13 cellular contexts compared by ENCODE assay signal in genomic region chr13:113064534-113065405, GRCh38. TPM values are rescaled to one million over a fixed set of nuclear protein-coding genes. Genes with fewer than 3 reads are reported as not detected.
DNase-seq lines count a peak whose midpoint lies in the region; ATAC-seq and TF ChIP-seq lines count a peak whose summit lies in the region.
"Had no signal": no experiment of that assay in that cellular context is flagged by ENCODE, and none has a peak within 500 bp of the region (broad histone marks: within the 10 kb centered on the region; RNA-seq: fewer than 3 reads in every experiment).

No MANE protein-coding gene starts in this region.

- H3K27me3 ChIP-seq in heart left ventricle (no peaks in the 10 kb centered on the region), left lung (no peaks in the 10 kb centered on the region)

- intact Hi-C loops in heart left ventricle (cut with DNase I): no loop called here
- intact Hi-C loops in cardiac septum (cut with DNase I): no loop called here
- intact Hi-C loops in left lung (cut with DNase I): no loop called here

- ATAC-seq in heart left ventricle (peak in 3 of 4 donors; percentile 30 to 64 (median 33)), left lung (peak; percentile 88), HG02938 (IDR thresholded peaks at IDR 0.05; ENCODE audit: unreplicated experiment) (no peak)

- 84 to 90% (median 88%) methylated on average over 40 to 41 of the region's 41 CpGs for WGBS in heart left ventricle, 4 donors

- TF ChIP-seq POLR2A in heart left ventricle (IDR thresholded peaks at IDR 0.05): no peak

- H3K9me3 ChIP-seq in heart left ventricle: no peaks in the 10 kb centered on the region
- H3K9me3 ChIP-seq in left lung: no peaks in the 10 kb centered on the region

- H3K4me3 ChIP-seq in heart left ventricle (no peak overlapping the region), left lung (no peak overlapping the region)

- H3K4me1 ChIP-seq in heart left ventricle (no peaks in the 10 kb centered on the region), left lung (no peaks in the 10 kb centered on the region)

- DNase-seq in heart left ventricle: peak in 2 of 5 donors; percentile 18 to 52
- no peak for DNase-seq in cardiac septum (ENCODE audit: low spot score)
- DNase-seq in amniotic epithelial cell (ENCODE audit: low read depth): peak; percentile 10
- DNase-seq in left lung: peak; percentile 59 to 65
- DNase-seq in hippocampal formation (lab: John Stamatoyannopoulos, UW): no peak
- no peak for DNase-seq in kidney glomerular epithelial cell (lab: John Stamatoyannopoulos, UW)
- DNase-seq in NCI-H345 (lab: John Stamatoyannopoulos, UW): no peak
- DNase-seq: activated CD4-positive, alpha-beta T cell treated with anti-CD3 and anti-CD28 coated beads for 48 hours; activated naive CD8-positive, alpha-beta T cell treated with anti-CD3 and anti-CD28 coated beads for 36 hours; foreskin melanocyte; stimulated activated CD4-positive, alpha-beta T cell treated with anti-CD3 and anti-CD28 coated beads, Interleukin-4, amount 100 ng/mL, for 24 hours had no signal

- H3K27ac ChIP-seq in heart left ventricle: no peak overlapping the region
- H3K27ac ChIP-seq in left lung: no peak overlapping the region
- H3K27ac ChIP-seq: KMS-11 had no signal

- TF ChIP-seq CTCF in heart left ventricle (IDR thresholded peaks at IDR 0.05) (no peak), left lung (IDR thresholded peaks at IDR 0.05) (no peak)

- H3K36me3 ChIP-seq in heart left ventricle: peaks cover 0 to 51% (median 4%) of the 10 kb centered on the region in 9 donors
- H3K36me3 ChIP-seq in left lung: peaks cover 0 to 17% of the 10 kb centered on the region in 2 donors

RNA-seq across cellular contexts. Expression of gene F7, which starts 40.8 kb away (rescaled TPM):
- total RNA-seq in heart left ventricle: under 1 TPM in 3 of 9 donors, not detected in 6; 0.10 to 0.41 (median 0.16) TPM
- polyA plus RNA-seq in heart left ventricle: under 1 TPM in 1 of 2 donors, not detected in 1; 0.01 TPM
- 0.46 TPM for total RNA-seq in cardiac septum
- total RNA-seq in left lung: not detected

RNA-seq across cellular contexts. Expression of gene F10, which starts 57.8 kb away (rescaled TPM):
- total RNA-seq in heart left ventricle (10 to 100 TPM in 4 of 9 donors, 1 to 10 TPM in 5; 2.4 to 13.6 (median 9.8) TPM), cardiac septum (13.7 TPM), left lung (1 to 10 TPM; 6.2 to 7.8 TPM)
- polyA plus RNA-seq in heart left ventricle: 1 to 10 TPM; 2.4 to 9.2 TPM
- total RNA-seq: activated naive CD8-positive, alpha-beta T cell treated with anti-CD3 and anti-CD28 coated beads for 36 hours had no signal

Comparison
In these comparisons a context has a peak if more than half of its experiments do, and no peak if none do; other contexts are left out.
1. DNase-seq: peak in amniotic epithelial cell (single experiment) and left lung (2 of 2); none in cardiac septum (single experiment), hippocampal formation (0 of 2), kidney glomerular epithelial cell (single experiment) and NCI-H345 (single experiment).